In the genomic region with DNA sequence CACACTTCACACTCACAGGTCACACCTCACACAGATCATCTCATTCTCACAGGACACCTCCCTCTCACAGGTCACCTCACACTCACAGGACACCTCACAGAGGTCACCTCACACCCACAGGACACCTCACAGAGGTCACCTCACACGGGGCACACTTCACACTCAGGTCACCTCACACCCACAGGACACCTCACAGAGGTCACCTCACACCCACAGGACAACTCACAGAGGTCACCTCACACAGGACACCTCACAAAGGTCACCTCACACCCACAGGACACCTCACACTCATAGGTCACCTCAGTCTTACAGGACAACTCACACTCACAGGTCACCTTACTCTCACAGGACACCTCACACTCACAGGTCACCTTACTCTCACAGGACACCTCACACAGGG, we compare ENCODE assay signal across 17 cellular contexts. TPM values are rescaled to one million over a fixed set of nuclear protein-coding genes. Genes with fewer than 3 reads are reported as not detected.
"Had no signal": no experiment of that assay in that cellular context is flagged by ENCODE, and none has a peak within 500 bp of the region (broad histone marks: within the 10 kb centered on the region; RNA-seq: fewer than 3 reads in every experiment).

No MANE protein-coding gene starts in this region.

RNA-seq across cellular contexts. Expression of gene F7, which starts 6.9 kb away (rescaled TPM):
- total RNA-seq: natural killer cell treated with Interleukin-12 subunit alpha and Interleukin-12 subunit beta and Interleukin-15 and Interleukin-18, amount 100 ng/mL, for 72 hours; osteocyte; pulmonary artery endothelial cell; spleen; suprapubic skin; transverse colon; vagina had no signal

RNA-seq across cellular contexts. Expression of gene F10, which starts 10.1 kb away (rescaled TPM):
- total RNA-seq: natural killer cell treated with Interleukin-12 subunit alpha and Interleukin-12 subunit beta and Interleukin-15 and Interleukin-18, amount 100 ng/mL, for 72 hours had no signal

RNA-seq across cellular contexts. Expression of gene PROZ, which starts 46.0 kb away (rescaled TPM):
- total RNA-seq: natural killer cell treated with Interleukin-12 subunit alpha and Interleukin-12 subunit beta and Interleukin-15 and Interleukin-18, amount 100 ng/mL, for 72 hours; neural crest cell; omental fat pad; osteocyte; pancreas; posterior vena cava; prostate gland; pulmonary artery endothelial cell; right atrium auricular region; sciatic nerve; smooth muscle cell; spleen; suprapubic skin; transverse colon; upper lobe of right lung; urinary bladder; vagina had no signal
- polyA plus RNA-seq: smooth muscle cell, urinary bladder had no signal
